8 cellular contexts compared by ENCODE assay signal in genomic region chr1:207336559-207337467, GRCh38. TPM values are rescaled to one million over a fixed set of nuclear protein-coding genes. Genes with fewer than 3 reads are reported as not detected.
A peak's percentile ranks its signal among the peaks of the same experiment; 100 is the strongest.
DNase-seq lines count a peak whose midpoint lies in the region; ATAC-seq, FAIRE-seq and TF ChIP-seq lines count a peak whose summit lies in the region.

No MANE protein-coding gene starts in this region.

- H3K4me3 Mint-ChIP-seq in mesothelial cell of epicardium: no peak overlapping the region

- H3K4me1 Mint-ChIP-seq in mesothelial cell of epicardium: no peaks in the 10 kb centered on the region

- peaks cover 69 to 74% of the 10 kb centered on the region in 2 experiments for H3K4me1 ChIP-seq in neutrophil (ENCODE audit: control insufficient read depth in 1 of 2, insufficient read depth in 1 of 2, low read depth in 1 of 2, low read length in 1 of 2)

- FAIRE-seq in frontal cortex (lab: Jason Lieb, UNC): no peak

- H3K27me3 ChIP-seq in neutrophil: no peaks in the 10 kb centered on the region

- H3K4me3 ChIP-seq in GM12864 (ENCODE audit: low read depth, low read length): no peak overlapping the region
- peak overlapping the region; percentile 42 to 48 for H3K4me3 ChIP-seq in neutrophil (ENCODE audit: low read depth in 1 of 2, low read length in 1 of 2)

- no peaks in the 10 kb centered on the region for H3K27me3 Mint-ChIP-seq in mesothelial cell of epicardium (ENCODE audit: low read depth)

- peaks cover 67% of the 10 kb centered on the region for H3K36me3 Mint-ChIP-seq in mesothelial cell of epicardium

- TF ChIP-seq CTCF in GM12864 (IDR thresholded peaks at IDR 0.05; ENCODE audit: low read depth, low read length, missing control alignments): no peak
- no peak for TF ChIP-seq CTCF in neutrophil (IDR thresholded peaks at IDR 0.05)
- TF ChIP-seq CTCF in mesothelial cell of epicardium (IDR thresholded peaks at IDR 0.05; ENCODE audit: unreplicated experiment): no peak

- ATAC-seq in GM21423 (IDR thresholded peaks at IDR 0.05; ENCODE audit: unreplicated experiment): peak; percentile 71

- DNase-seq in GM12864 (ENCODE audit: low read depth) (peak; percentile 72), HT1080 (ENCODE audit: low read depth) (peak; percentile 58), mesothelial cell of epicardium (ENCODE audit: low spot score in 2 of 2, unreplicated experiment in 2 of 2) (no peak), HK-2 (ENCODE audit: unreplicated experiment) (no peak), frontal cortex (ENCODE audit: low spot score in 2 of 2) (no peak)
- peak; percentile 27 for DNase-seq in activated gamma-delta T cell treated with anti-CD3 and anti-CD28 coated beads, Interleukin-2, amount 50 U/mL, for 16 hours (ENCODE audit: low read depth)

- no peak overlapping the region for H3K27ac Mint-ChIP-seq in mesothelial cell of epicardium

- peak overlapping the region; percentile 94 for H3K27ac ChIP-seq in neutrophil

- no peaks in the 10 kb centered on the region for H3K9me3 ChIP-seq in neutrophil

- H3K9me3 Mint-ChIP-seq in mesothelial cell of epicardium: peaks cover 36% of the 10 kb centered on the region

- peaks cover 78% of the 10 kb centered on the region for H3K36me3 ChIP-seq in neutrophil

RNA-seq across cellular contexts. Expression of gene CD55, which starts 15.3 kb away (rescaled TPM):
- total RNA-seq in HT1080 (2014; rRNA removed; shearing (Covaris generic)): 37.5 and 41.5 TPM in 2 replicates
- polyA plus RNA-seq in HT1080 (2015; cell fraction: cytosol; rRNA removed): 79.3 and 85.5 TPM in 2 replicates
- polyA plus RNA-seq in HT1080 (2015; cell fraction: nucleus; rRNA removed): 98.9 and 117 TPM in 2 replicates
- total RNA-seq in mesothelial cell of epicardium (35.1 to 37.9 TPM (median 35.3 TPM) in 3 replicates), frontal cortex (2.9 TPM)

Comparison
In these comparisons a context has a peak if more than half of its experiments do, and no peak if none do; other contexts are left out.
1. DNase-seq: peak in GM12864 (single experiment), HT1080 (single experiment) and activated gamma-delta T cell treated with anti-CD3 and anti-CD28 coated beads, Interleukin-2, amount 50 U/mL, for 16 hours (single experiment); none in mesothelial cell of epicardium (0 of 2), HK-2 (single experiment) and frontal cortex (0 of 2).